ENCODE assay signal across 9 cellular contexts in genomic region chr9:77764894-77765780, GRCh38.
DNase-seq lines count a peak whose midpoint lies in the region; ATAC-seq, FAIRE-seq and TF ChIP-seq lines count a peak whose summit lies in the region.
"Had no signal": no experiment of that assay in that cellular context is flagged by ENCODE, and none has a peak within 500 bp of the region (broad histone marks: within the 10 kb centered on the region; RNA-seq: fewer than 3 reads in every experiment).

No MANE protein-coding gene starts in this region.

- no peak overlapping the region for H2AFZ ChIP-seq in MM.1S (ENCODE audit: low read length)
- H2AFZ ChIP-seq in K562 (ENCODE audit: low read depth, low read length): no peak overlapping the region

- ATAC-seq in K562 (peak; percentile 49; the same call in 1 of the 3 replicates), mucosa of descending colon (peak; percentile 67), GM18858 (IDR thresholded peaks at IDR 0.05; ENCODE audit: unreplicated experiment) (no peak)
- no peak for ATAC-seq in activated CD4-positive, CD25-positive, alpha-beta regulatory T cell treated with anti-CD3 and anti-CD28 coated beads, Interleukin-2, amount 50 U/mL, for 24 hours

- TF ChIP-seq POLR2A in K562 (conservative IDR thresholded peaks at IDR 0.05): no peak

- POLR2A ChIA-PET in K562 (lab: Yijun Ruan, JAX): no interaction called here

- H3K9ac ChIP-seq in MM.1S (ENCODE audit: low read length) (no peak overlapping the region), K562 (ENCODE audit: insufficient read depth in 1 of 2, low read depth in 2 of 2, low read length in 2 of 2) (no peak overlapping the region)

- no peaks in the 10 kb centered on the region for H3F3A ChIP-seq in MM.1S (ENCODE audit: insufficient read depth, low read length)

- no peak for TF ChIP-seq RAD21 in K562 (CRISPR knock-in tag; conservative IDR thresholded peaks at IDR 0.05 in 1 of 2, IDR thresholded peaks at IDR 0.05 in 1 of 2)

- H3K4me3 ChIP-seq in MM.1S (ENCODE audit: low read length) (no peak overlapping the region), K562 (no peak overlapping the region), mucosa of descending colon (no peak overlapping the region)

- peak; percentile 51 for TF ChIP-seq CTCF in MM.1S (IDR thresholded peaks at IDR 0.05; ENCODE audit: low read length)
- TF ChIP-seq CTCF in K562 (IDR thresholded peaks at IDR 0.05 in 2 of 3, conservative IDR thresholded peaks at IDR 0.05 in 1 of 3; ENCODE audit: insufficient read depth in 2 of 3, low read depth in 1 of 3, low read length in 3 of 3): peak; percentile 6 to 30 (median 16); a peak in 3 of 6 replicates
- no peak for TF ChIP-seq CTCF in mucosa of descending colon (IDR thresholded peaks at IDR 0.05)

- DNase-seq in DMS53 treated with DMSO at 0.1 percent for 48 hours (lab: John Stamatoyannopoulos, UW; ENCODE audit: unreplicated experiment) (peak; percentile 22), MM.1S (no peak), K562 (ENCODE audit: extremely low read depth in 1 of 4, low spot score in 3 of 4) (peak in 2 of 4 experiments; percentile 7 to 33), mucosa of descending colon (peak in 1 of 3 donors; percentile 43), head of caudate nucleus (no peak), NCI-H1930 (lab: John Stamatoyannopoulos, UW) (no peak)
- DNase-seq: stimulated activated CD4-positive, alpha-beta T cell treated with anti-CD3 and anti-CD28 coated beads, Interleukin-4, amount 100 ng/mL, for 24 hours had no signal

- intact Hi-C loops in K562 (cut with micrococcal nuclease) (no loop called here), mucosa of descending colon (cut with DNase I, micrococcal nuclease) (no loop called here), head of caudate nucleus (cut with DNase I) (no loop called here)

- no peaks in the 10 kb centered on the region for H3K9me3 ChIP-seq in MM.1S (replicated peaks; ENCODE audit: insufficient read depth, low read length)
- H3K9me3 ChIP-seq in K562 (replicated peaks; ENCODE audit: control insufficient read depth, insufficient read depth, low read depth, low read length): no peaks in the 10 kb centered on the region
- H3K9me3 ChIP-seq in mucosa of descending colon: peaks cover 3% of the 10 kb centered on the region

- no peak for TF ChIP-seq EP300 in K562 (IDR thresholded peaks at IDR 0.05; ENCODE audit: low read length)

- FAIRE-seq in K562 (lab: Jason Lieb, UNC): peak; percentile 37

- no peaks in the 10 kb centered on the region for H3K4me1 ChIP-seq in MM.1S (ENCODE audit: low read length)
- no peaks in the 10 kb centered on the region; a peak in 1 of 5 replicates for H3K4me1 ChIP-seq in K562 (replicated peaks in 1 of 2; ENCODE audit: control insufficient read depth in 2 of 2, insufficient read depth in 2 of 2, low read length in 2 of 2)
- peaks cover 14% of the 10 kb centered on the region for H3K4me1 ChIP-seq in mucosa of descending colon (ENCODE audit: low read depth)

- H3K4me2 ChIP-seq in MM.1S (ENCODE audit: low read depth, low read length) (no peak overlapping the region), K562 (ENCODE audit: insufficient read depth, low read length) (no peak overlapping the region)

- H3K9me1 ChIP-seq in K562 (ENCODE audit: control insufficient read depth, insufficient read depth, low read length): no peaks in the 10 kb centered on the region

- in situ Hi-C loops in K562 (cut with MboI): no loop called here

- CTCF ChIA-PET in K562 (lab: Yijun Ruan, JAX; ENCODE audit: low intra/inter-chr PET ratio): no interaction called here

- 82% methylated on average over 10 of the region's 10 CpGs for WGBS in K562 (ENCODE audit: insufficient coverage, low coverage, missing lambda C conversion rate)

- H3K9me2 ChIP-seq in MM.1S (replicated peaks; ENCODE audit: insufficient read depth, low read length): no peaks in the 10 kb centered on the region

- no peaks in the 10 kb centered on the region for H3K27me3 ChIP-seq in MM.1S (replicated peaks; ENCODE audit: insufficient read depth, low read length)
- no peaks in the 10 kb centered on the region for H3K27me3 ChIP-seq in K562 (ENCODE audit: control insufficient read depth in 2 of 2, insufficient read depth in 2 of 2, low read length in 2 of 2)

- no peaks in the 10 kb centered on the region for H3K79me2 ChIP-seq in MM.1S (ENCODE audit: low read length)
- H3K79me2 ChIP-seq in K562 (ENCODE audit: control insufficient read depth, insufficient read depth, low read length): no peaks in the 10 kb centered on the region

- H3K27ac ChIP-seq in MM.1S (ENCODE audit: low read length) (no peak overlapping the region), K562 (ENCODE audit: extremely low read depth, low read depth, low read length) (no peak overlapping the region)

- H3K36me3 ChIP-seq in MM.1S (replicated peaks; ENCODE audit: insufficient read depth, low read length) (no peaks in the 10 kb centered on the region), K562 (ENCODE audit: control insufficient read depth, insufficient read depth, low read length) (0 out of 3 replicates have a peak, but pooled peaks cover 3% of the 10 kb centered on the region), mucosa of descending colon (ENCODE audit: low read depth) (no peaks in the 10 kb centered on the region)

- BruUV-seq in K562 (replicated peaks; lab: Mats Ljungman, UMichigan): no TSS peak

- H4K20me1 ChIP-seq in MM.1S (ENCODE audit: insufficient read depth, low read length) (no peaks in the 10 kb centered on the region), K562 (replicated peaks; ENCODE audit: control insufficient read depth, insufficient read depth, low read length) (no peaks in the 10 kb centered on the region)

TF ChIP-seq in K562, 482 proteins besides CTCF, POLR2A, EP300 and RAD21:
- TF ChIP-seq SRSF1 (IDR thresholded peaks at IDR 0.05; ENCODE audit: low read depth, low read length) (no peak), NCOA4 (IDR thresholded peaks at IDR 0.05; ENCODE audit: partially characterized antibody) (no peak), CBFA2T3 (IDR thresholded peaks at IDR 0.05) (no peak), ZNF644 (tag; IDR thresholded peaks at IDR 0.05; ENCODE audit: low read depth) (no peak), NR3C1 (CRISPR knock-in tag; IDR thresholded peaks at IDR 0.05) (no peak), RNF2 (IDR thresholded peaks at IDR 0.05) (no peak), HEY1 (CRISPR knock-in tag; IDR thresholded peaks at IDR 0.05; ENCODE audit: borderline replicate concordance) (no peak), MTA2 (IDR thresholded peaks at IDR 0.05; ENCODE audit: low read depth) (no peak), GABPB1 (CRISPR knock-in tag; IDR thresholded peaks at IDR 0.05) (no peak)
- TF ChIP-seq, protein P1, sequence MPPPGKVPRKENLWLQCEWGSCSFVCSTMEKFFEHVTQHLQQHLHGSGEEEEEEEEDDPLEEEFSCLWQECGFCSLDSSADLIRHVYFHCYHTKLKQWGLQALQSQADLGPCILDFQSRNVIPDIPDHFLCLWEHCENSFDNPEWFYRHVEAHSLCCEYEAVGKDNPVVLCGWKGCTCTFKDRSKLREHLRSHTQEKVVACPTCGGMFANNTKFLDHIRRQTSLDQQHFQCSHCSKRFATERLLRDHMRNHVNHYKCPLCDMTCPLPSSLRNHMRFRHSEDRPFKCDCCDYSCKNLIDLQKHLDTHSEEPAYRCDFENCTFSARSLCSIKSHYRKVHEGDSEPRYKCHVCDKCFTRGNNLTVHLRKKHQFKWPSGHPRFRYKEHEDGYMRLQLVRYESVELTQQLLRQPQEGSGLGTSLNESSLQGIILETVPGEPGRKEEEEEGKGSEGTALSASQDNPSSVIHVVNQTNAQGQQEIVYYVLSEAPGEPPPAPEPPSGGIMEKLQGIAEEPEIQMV (tag; conservative IDR thresholded peaks at IDR 0.05; ENCODE audit: low read depth): no peak
- TF ChIP-seq, protein P2, sequence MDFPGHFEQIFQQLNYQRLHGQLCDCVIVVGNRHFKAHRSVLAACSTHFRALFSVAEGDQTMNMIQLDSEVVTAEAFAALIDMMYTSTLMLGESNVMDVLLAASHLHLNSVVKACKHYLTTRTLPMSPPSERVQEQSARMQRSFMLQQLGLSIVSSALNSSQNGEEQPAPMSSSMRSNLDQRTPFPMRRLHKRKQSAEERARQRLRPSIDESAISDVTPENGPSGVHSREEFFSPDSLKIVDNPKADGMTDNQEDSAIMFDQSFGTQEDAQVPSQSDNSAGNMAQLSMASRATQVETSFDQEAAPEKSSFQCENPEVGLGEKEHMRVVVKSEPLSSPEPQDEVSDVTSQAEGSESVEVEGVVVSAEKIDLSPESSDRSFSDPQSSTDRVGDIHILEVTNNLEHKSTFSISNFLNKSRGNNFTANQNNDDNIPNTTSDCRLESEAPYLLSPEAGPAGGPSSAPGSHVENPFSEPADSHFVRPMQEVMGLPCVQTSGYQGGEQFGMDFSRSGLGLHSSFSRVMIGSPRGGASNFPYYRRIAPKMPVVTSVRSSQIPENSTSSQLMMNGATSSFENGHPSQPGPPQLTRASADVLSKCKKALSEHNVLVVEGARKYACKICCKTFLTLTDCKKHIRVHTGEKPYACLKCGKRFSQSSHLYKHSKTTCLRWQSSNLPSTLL (IDR thresholded peaks at IDR 0.05): no peak

Comparison
In these comparisons a context has a peak if more than half of its experiments do, and no peak if none do; other contexts are left out.
1. ATAC-seq: peak in K562 (single experiment) and mucosa of descending colon (single experiment); none in activated CD4-positive, CD25-positive, alpha-beta regulatory T cell treated with anti-CD3 and anti-CD28 coated beads, Interleukin-2, amount 50 U/mL, for 24 hours (0 of 2) and GM18858 (single experiment).